ENCODE assay signal across 13 cellular contexts in the genomic region with DNA sequence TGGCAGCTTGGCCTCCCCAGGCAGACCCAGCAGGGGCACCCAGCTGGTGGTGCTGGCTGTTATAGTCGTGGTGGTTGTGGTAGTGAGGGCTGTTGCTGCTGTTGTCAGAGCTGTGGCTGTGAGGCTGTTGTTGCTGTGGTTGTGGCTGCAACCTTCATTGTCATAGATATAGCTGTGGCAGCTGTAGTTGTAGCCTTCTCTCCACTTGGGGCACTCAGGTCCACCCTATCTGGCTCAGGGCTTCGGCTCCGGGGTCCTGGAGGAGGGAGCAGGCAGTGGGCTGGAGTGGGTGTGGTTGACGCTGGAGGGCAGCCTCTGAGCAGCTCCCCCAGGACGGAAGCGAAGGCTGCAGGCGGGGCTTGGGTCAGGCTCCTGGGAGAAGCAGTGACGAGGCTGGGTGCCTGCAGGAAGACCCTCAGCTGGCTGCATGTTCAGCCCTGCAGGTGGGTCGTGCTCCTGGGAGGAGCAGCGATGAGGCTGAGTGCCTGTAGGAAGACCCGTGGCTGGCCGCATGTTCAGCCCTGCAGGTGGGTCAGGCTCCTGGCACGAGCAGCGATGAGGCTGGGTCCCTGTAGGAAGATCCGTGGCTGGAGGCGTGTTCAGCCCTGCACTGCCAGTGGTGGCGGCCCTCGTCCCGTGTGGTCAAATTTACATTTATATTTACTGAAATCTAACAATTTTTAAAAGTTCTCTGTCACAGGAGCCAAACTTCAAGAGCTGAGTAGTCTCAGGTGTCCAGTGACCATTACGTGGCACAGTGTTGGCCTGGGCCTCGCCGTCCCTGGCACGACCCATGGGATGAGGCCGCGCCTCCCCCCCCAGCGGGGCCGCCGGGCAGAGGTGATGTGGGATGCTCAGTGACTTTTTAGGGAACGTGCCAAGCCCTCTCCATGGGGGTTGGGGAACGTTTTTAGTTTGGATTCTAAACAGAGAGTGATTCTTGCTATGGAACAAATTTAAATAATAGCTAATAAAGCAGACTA.
DNase-seq lines count a peak whose midpoint lies in the region; ATAC-seq and TF ChIP-seq lines count a peak whose summit lies in the region.
"Had no signal": no experiment of that assay in that cellular context is flagged by ENCODE, and none has a peak within 500 bp of the region (broad histone marks: within the 10 kb centered on the region; RNA-seq: fewer than 3 reads in every experiment).

No MANE protein-coding gene starts in this region.

- DNase-seq in activated CD8-positive, alpha-beta T cell treated with anti-CD3 and anti-CD28 coated beads, Interleukin-2, amount 10 ng/mL, durations not matched to agents 7 days and 5 days, result no peak
- no peak for DNase-seq in activated CD8-positive, alpha-beta T cell treated with anti-CD3 and anti-CD28 coated beads for 36 hours
- DNase-seq in islet precursor cell (peak; percentile 89), thoracic aorta (ENCODE audit: low spot score) (no peak), Right ventricle myocardium superior (no peak), globus pallidus (ENCODE audit: low spot score) (no peak)
- DNase-seq: ACHN, left lung, MM.1S, NCI-H774 had no signal

- ATAC-seq in activated CD8-positive, alpha-beta T cell treated with anti-CD3 and anti-CD28 coated beads, Interleukin-2, amount 10 ng/mL, durations not matched to agents 7 days and 5 days, result peak; percentile 19
- no peak for ATAC-seq in activated CD8-positive, alpha-beta T cell treated with anti-CD3 and anti-CD28 coated beads for 36 hours
- peak; percentile 31 for ATAC-seq in thoracic aorta (ENCODE audit: insufficient number of reproducible peaks, low FRiP score, low read depth)
- ATAC-seq in Right ventricle myocardium superior (ENCODE audit: poor library complexity), result no peak
- ATAC-seq in GM21619 (IDR thresholded peaks at IDR 0.05; ENCODE audit: unreplicated experiment), result no peak
- ATAC-seq: left lung had no signal

- CTCF ChIA-PET in activated CD8-positive, alpha-beta T cell treated with anti-CD3 and anti-CD28 coated beads, Interleukin-2, amount 10 ng/mL, durations not matched to agents 7 days and 5 days (lab: Charles Lee), result no interaction called here
- CTCF ChIA-PET in activated CD8-positive, alpha-beta T cell treated with anti-CD3 and anti-CD28 coated beads for 36 hours (lab: Charles Lee), result interaction anchor here (0.6 kb wide), 1 partner anchor 15 kb away, joined by 3 read pairs; no protein-coding TSS in a partner anchor

- POLR2A ChIA-PET in activated CD8-positive, alpha-beta T cell treated with anti-CD3 and anti-CD28 coated beads, Interleukin-2, amount 10 ng/mL, durations not matched to agents 7 days and 5 days (lab: Charles Lee), result no interaction called here
- POLR2A ChIA-PET in activated CD8-positive, alpha-beta T cell treated with anti-CD3 and anti-CD28 coated beads for 36 hours (lab: Charles Lee), result no interaction called here

- no peak overlapping the region for H3K27ac Mint-ChIP-seq in activated CD8-positive, alpha-beta T cell treated with anti-CD3 and anti-CD28 coated beads, Interleukin-2, amount 10 ng/mL, durations not matched to agents 7 days and 5 days
- no peak overlapping the region for H3K27ac Mint-ChIP-seq in activated CD8-positive, alpha-beta T cell treated with anti-CD3 and anti-CD28 coated beads for 36 hours

- no peaks in the 10 kb centered on the region for H3K9me3 ChIP-seq in thoracic aorta
- H3K9me3 ChIP-seq: left lung, uterus had no signal

- H3K27ac ChIP-seq in angular gyrus (ENCODE audit: low read depth, low read length) (peak overlapping the region; percentile 71), thoracic aorta (peak overlapping the region; percentile 94 to 95)
- H3K27ac ChIP-seq: left lung had no signal

- intact Hi-C loops in activated CD8-positive, alpha-beta T cell treated with anti-CD3 and anti-CD28 coated beads for 36 hours (cut with micrococcal nuclease), result no loop called here
- intact Hi-C loops in Right ventricle myocardium superior (cut with DNase I), result no loop called here

- no peaks in the 10 kb centered on the region for H3K4me1 Mint-ChIP-seq in activated CD8-positive, alpha-beta T cell treated with anti-CD3 and anti-CD28 coated beads, Interleukin-2, amount 10 ng/mL, durations not matched to agents 7 days and 5 days (ENCODE audit: low read depth)
- H3K4me1 Mint-ChIP-seq in activated CD8-positive, alpha-beta T cell treated with anti-CD3 and anti-CD28 coated beads for 36 hours (ENCODE audit: low read depth), result no peaks in the 10 kb centered on the region

- peak overlapping the region; percentile 75 for H3K4me3 ChIP-seq in thoracic aorta
- H3K4me3 ChIP-seq: left lung, uterus had no signal

- H3K9me3 Mint-ChIP-seq in activated CD8-positive, alpha-beta T cell treated with anti-CD3 and anti-CD28 coated beads, Interleukin-2, amount 10 ng/mL, durations not matched to agents 7 days and 5 days (ENCODE audit: insufficient read depth), result no peaks in the 10 kb centered on the region
- H3K9me3 Mint-ChIP-seq in activated CD8-positive, alpha-beta T cell treated with anti-CD3 and anti-CD28 coated beads for 36 hours, result no peaks in the 10 kb centered on the region

- no peaks in the 10 kb centered on the region for H3K36me3 ChIP-seq in thoracic aorta
- H3K36me3 ChIP-seq: left lung, uterus had no signal

- peaks cover 19 to 43% of the 10 kb centered on the region in 2 donors for H3K4me1 ChIP-seq in thoracic aorta (ENCODE audit: control insufficient read depth in 1 of 2, low read depth in 2 of 2)
- H3K4me1 ChIP-seq: left lung, uterus had no signal

- H3K27me3 Mint-ChIP-seq in activated CD8-positive, alpha-beta T cell treated with anti-CD3 and anti-CD28 coated beads, Interleukin-2, amount 10 ng/mL, durations not matched to agents 7 days and 5 days (ENCODE audit: low read depth), result peaks cover 2% of the 10 kb centered on the region
- H3K27me3 Mint-ChIP-seq in activated CD8-positive, alpha-beta T cell treated with anti-CD3 and anti-CD28 coated beads for 36 hours, result no peaks in the 10 kb centered on the region

- H3K36me3 Mint-ChIP-seq in activated CD8-positive, alpha-beta T cell treated with anti-CD3 and anti-CD28 coated beads, Interleukin-2, amount 10 ng/mL, durations not matched to agents 7 days and 5 days (ENCODE audit: low read depth), result no peaks in the 10 kb centered on the region
- no peaks in the 10 kb centered on the region for H3K36me3 Mint-ChIP-seq in activated CD8-positive, alpha-beta T cell treated with anti-CD3 and anti-CD28 coated beads for 36 hours (ENCODE audit: low read depth)

- no peak for TF ChIP-seq CTCF in activated CD8-positive, alpha-beta T cell treated with anti-CD3 and anti-CD28 coated beads for 36 hours (IDR thresholded peaks at IDR 0.05)
- peak; percentile 45 for TF ChIP-seq CTCF in thoracic aorta (IDR thresholded peaks at IDR 0.05)

- no peak overlapping the region for H3K4me3 Mint-ChIP-seq in activated CD8-positive, alpha-beta T cell treated with anti-CD3 and anti-CD28 coated beads, Interleukin-2, amount 10 ng/mL, durations not matched to agents 7 days and 5 days
- H3K4me3 Mint-ChIP-seq in activated CD8-positive, alpha-beta T cell treated with anti-CD3 and anti-CD28 coated beads for 36 hours, result no peak overlapping the region

- H3K27me3 ChIP-seq in thoracic aorta (replicated peaks; ENCODE audit: insufficient read depth), result no peaks in the 10 kb centered on the region
- H3K27me3 ChIP-seq: uterus had no signal

Comparison
In these comparisons a context has a peak if more than half of its experiments do, and no peak if none do; other contexts are left out.
1. ATAC-seq: peak in activated CD8-positive, alpha-beta T cell treated with anti-CD3 and anti-CD28 coated beads, Interleukin-2, amount 10 ng/mL, durations not matched to agents 7 days and 5 days (single experiment) and thoracic aorta (single experiment); none in activated CD8-positive, alpha-beta T cell treated with anti-CD3 and anti-CD28 coated beads for 36 hours (single experiment), Right ventricle myocardium superior (single experiment) and GM21619 (single experiment).